Comparison of ENCODE assay signal across 13 cellular contexts in genomic region chr9:136011376-136011702, GRCh38. TPM values are rescaled to one million over a fixed set of nuclear protein-coding genes. Genes with fewer than 3 reads are reported as not detected.
DNase-seq lines count a peak whose midpoint lies in the region; ATAC-seq, FAIRE-seq and TF ChIP-seq lines count a peak whose summit lies in the region.
"Had no signal": no experiment of that assay in that cellular context is flagged by ENCODE, and none has a peak within 500 bp of the region (broad histone marks: within the 10 kb centered on the region; RNA-seq: fewer than 3 reads in every experiment).

No MANE protein-coding gene starts in this region.

- peaks cover 9% of the 10 kb centered on the region for H3K36me3 Mint-ChIP-seq in astrocyte (ENCODE audit: low read depth, unreplicated experiment)

- H3K4me3 ChIP-seq in BLaER1 (no peak overlapping the region), astrocyte (ENCODE audit: insufficient read depth, low read depth, low read length) (no peak overlapping the region), left lung (peak overlapping the region in 1 of 2 donors; percentile 18), sigmoid colon (no peak overlapping the region)
- H3K4me3 ChIP-seq: mucosa of descending colon, SK-N-MC had no signal

- ATAC-seq in left lung (no peak), GM21390 (IDR thresholded peaks at IDR 0.05; ENCODE audit: unreplicated experiment) (no peak), HG03354 (IDR thresholded peaks at IDR 0.05; ENCODE audit: poor library complexity, severe bottlenecking, unreplicated experiment) (no peak)

- H3K4me3 Mint-ChIP-seq in astrocyte (ENCODE audit: unreplicated experiment): no peak overlapping the region

- H4K20me1 ChIP-seq in BLaER1 (no peaks in the 10 kb centered on the region), astrocyte (ENCODE audit: insufficient read depth, low read length) (peaks cover 79% of the 10 kb centered on the region)

- H3K9ac ChIP-seq in BLaER1: 0 out of 2 replicates have a peak overlapping the region, but pooled peaks have one; percentile 35
- no peak overlapping the region for H3K9ac ChIP-seq in astrocyte (ENCODE audit: low read length)

- TF ChIP-seq EP300 in sigmoid colon (IDR thresholded peaks at IDR 0.05): no peak

- DNase-seq in astrocyte (ENCODE audit: low read depth): no peak
- peak in 1 of 2 donors; percentile 75 for DNase-seq in left lung
- peak; percentile 60 for DNase-seq in sigmoid colon
- DNase-seq in RPMI8226: no peak
- no peak for DNase-seq in SIG-M5 treated with dmso at 0.1 percent for 504 hours (lab: John Stamatoyannopoulos, UW; ENCODE audit: unreplicated experiment)
- DNase-seq: ACHN; activated CD4-positive, alpha-beta T cell treated with anti-CD3 and anti-CD28 coated beads, Interleukin-2, amount 50 U/mL, for 48 hours; GF-D8 had no signal

- WGBS in sigmoid colon, 2 donors: 86 to 88% methylated on average over 25 of the region's 25 CpGs

- peaks cover 60% of the 10 kb centered on the region for H3K4me1 ChIP-seq in BLaER1
- peaks cover 23% of the 10 kb centered on the region for H3K4me1 ChIP-seq in astrocyte (ENCODE audit: insufficient read depth, low read length)
- H3K4me1 ChIP-seq in left lung: peaks cover 0 to 55% of the 10 kb centered on the region in 2 donors
- H3K4me1 ChIP-seq in sigmoid colon: peaks cover 0 to 56% (median 47%) of the 10 kb centered on the region in 4 donors

- peaks cover 6% of the 10 kb centered on the region for H3K79me2 ChIP-seq in astrocyte (ENCODE audit: insufficient read depth, low read length)

- TF ChIP-seq CTCF in astrocyte (IDR thresholded peaks at IDR 0.05; ENCODE audit: insufficient read depth, low read depth, low read length): no peak
- TF ChIP-seq CTCF in left lung (IDR thresholded peaks at IDR 0.05): no peak
- TF ChIP-seq CTCF in sigmoid colon (IDR thresholded peaks at IDR 0.05): no peak

- H3K27ac Mint-ChIP-seq in astrocyte (ENCODE audit: unreplicated experiment): peak overlapping the region; percentile 41

- H3K27ac ChIP-seq in BLaER1 (peak overlapping the region; percentile 62), astrocyte (ENCODE audit: low read depth, low read length) (no peak overlapping the region), left lung (peak overlapping the region; percentile 68 to 80), sigmoid colon (peak overlapping the region; percentile 70 to 83 (median 75))
- H3K27ac ChIP-seq: SK-N-MC had no signal

- intact Hi-C loops in left lung (cut with DNase I) (no loop called here), sigmoid colon (cut with DNase I) (loop anchor here (5.0 kb wide), 1 partner anchor 41 kb away; no protein-coding TSS in a partner anchor)

- H3K4me2 ChIP-seq in BLaER1 (peak overlapping the region; percentile 68; the same call in 1 of the 2 replicates), astrocyte (ENCODE audit: low read length) (no peak overlapping the region)

- no peaks in the 10 kb centered on the region for H3K27me3 Mint-ChIP-seq in astrocyte (ENCODE audit: low read depth, unreplicated experiment)

- no peak for TF ChIP-seq POLR2A in sigmoid colon (IDR thresholded peaks at IDR 0.05)

- no peak for FAIRE-seq in astrocyte (lab: Jason Lieb, UNC)

- H3K9me3 ChIP-seq in BLaER1 (no peaks in the 10 kb centered on the region), astrocyte (ENCODE audit: insufficient read depth, low read depth, low read length) (no peaks in the 10 kb centered on the region), left lung (no peaks in the 10 kb centered on the region), sigmoid colon (no peaks in the 10 kb centered on the region)
- H3K9me3 ChIP-seq: mucosa of descending colon had no signal

- H3K36me3 ChIP-seq in BLaER1 (no peaks in the 10 kb centered on the region), astrocyte (ENCODE audit: insufficient read depth, low read length) (no peaks in the 10 kb centered on the region), left lung (peaks cover 0 to 69% of the 10 kb centered on the region in 2 donors), sigmoid colon (peaks cover 4 to 52% (median 23%) of the 10 kb centered on the region in 4 donors)

- no peaks in the 10 kb centered on the region for H3K9me3 Mint-ChIP-seq in astrocyte (ENCODE audit: unreplicated experiment)

- H2AFZ ChIP-seq in astrocyte (ENCODE audit: low read depth, low read length): no peak overlapping the region

- no peaks in the 10 kb centered on the region for H3K27me3 ChIP-seq in BLaER1
- H3K27me3 ChIP-seq in astrocyte (ENCODE audit: insufficient read depth, low read length): no peaks in the 10 kb centered on the region
- no peaks in the 10 kb centered on the region for H3K27me3 ChIP-seq in left lung
- H3K27me3 ChIP-seq in sigmoid colon: no peaks in the 10 kb centered on the region

- peaks cover 21% of the 10 kb centered on the region for H3K4me1 Mint-ChIP-seq in astrocyte (ENCODE audit: low read depth, unreplicated experiment)

RNA-seq across cellular contexts. Expression of gene UBAC1, which starts 50.2 kb away (rescaled TPM):
- total RNA-seq in astrocyte: 31.8 and 32.5 TPM in 2 replicates
- 10 to 100 TPM; 28.5 to 40.2 TPM for total RNA-seq in left lung
- 10 to 100 TPM; 57.4 to 80.9 (median 67.3) TPM for total RNA-seq in sigmoid colon
- polyA plus RNA-seq in sigmoid colon: 10 to 100 TPM; 60.8 to 76.3 (median 71.8) TPM
